In the genomic region with DNA sequence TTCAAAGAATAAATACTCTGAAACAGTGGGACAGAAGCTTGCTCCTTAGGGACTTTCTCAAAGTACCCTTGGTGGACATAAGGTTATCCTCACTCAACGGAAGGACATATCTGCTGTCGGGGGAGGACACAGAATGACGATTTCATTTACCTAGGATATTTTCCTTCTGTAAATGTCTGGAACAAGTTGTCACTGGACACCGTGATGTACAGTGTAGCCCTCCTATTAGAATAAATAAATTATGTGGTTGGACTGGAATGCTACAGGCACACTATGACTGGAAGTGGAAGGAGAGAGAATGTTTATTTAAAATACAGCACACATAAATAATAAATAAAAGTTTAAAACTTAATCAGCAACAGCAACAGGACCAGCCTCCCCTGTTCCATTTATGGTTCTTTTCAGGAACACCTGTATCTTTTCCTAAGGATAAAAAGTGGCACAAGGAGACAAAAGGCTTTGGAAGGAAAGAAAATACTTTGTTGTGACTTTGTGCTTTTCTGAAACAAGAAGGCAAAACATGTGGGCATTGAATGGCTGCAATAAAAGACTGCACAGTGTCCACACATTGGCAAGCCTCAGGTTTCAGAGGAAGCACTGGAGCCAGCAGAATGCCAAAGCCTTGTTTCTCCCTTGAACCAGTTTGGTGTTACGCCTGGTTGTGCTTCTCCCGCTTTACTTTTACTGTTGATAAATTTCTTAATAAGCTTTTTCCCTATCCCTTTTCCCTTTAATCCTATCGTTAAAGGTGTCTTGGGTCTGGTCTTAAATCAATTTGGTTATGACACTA, we compare ENCODE assay signal across 20 cellular contexts. TPM values are rescaled to one million over a fixed set of nuclear protein-coding genes. Genes with fewer than 3 reads are reported as not detected.
A peak's percentile ranks its signal among the peaks of the same experiment; 100 is the strongest.
DNase-seq lines count a peak whose midpoint lies in the region; ATAC-seq, FAIRE-seq and TF ChIP-seq lines count a peak whose summit lies in the region.
"Had no signal": no experiment of that assay in that cellular context is flagged by ENCODE, and none has a peak within 500 bp of the region (broad histone marks: within the 10 kb centered on the region; RNA-seq: fewer than 3 reads in every experiment).

No MANE protein-coding gene starts in this region.

- H3K4me3 ChIP-seq in astrocyte (ENCODE audit: insufficient read depth, low read depth, low read length) (no peak overlapping the region), upper lobe of right lung (no peak overlapping the region), prostate gland (no peak overlapping the region)
- H3K4me3 ChIP-seq: stomach had no signal

- H3K4me3 Mint-ChIP-seq in astrocyte (ENCODE audit: unreplicated experiment) (no peak overlapping the region), glutamatergic neuron (ENCODE audit: unreplicated experiment) (no peak overlapping the region)
- H3K4me3 Mint-ChIP-seq: activated naive CD8-positive, alpha-beta T cell; immature natural killer cell had no signal

- ATAC-seq in left colon (peak; percentile 29), upper lobe of right lung (peak; percentile 49)

- H3K27ac ChIP-seq in astrocyte (ENCODE audit: low read depth, low read length) (peak overlapping the region; percentile 8), upper lobe of right lung (no peak overlapping the region), prostate gland (peak overlapping the region in 1 of 2 donors; percentile 15)
- H3K27ac ChIP-seq: stomach had no signal

- DNase-seq in NCI-H2107 treated with DMSO at 0.1 percent for 48 hours (lab: John Stamatoyannopoulos, UW; ENCODE audit: unreplicated experiment) (peak; percentile 9), NCI-H2107 (lab: John Stamatoyannopoulos, UW) (no peak), astrocyte (ENCODE audit: low read depth) (peak; percentile 41), left colon (no peak), upper lobe of right lung (no peak), glutamatergic neuron (no peak), prostate gland (ENCODE audit: low spot score) (no peak)
- DNase-seq in activated effector memory CD4-positive, alpha-beta T cell treated with Interleukin-2 at 50 U/mL for 16 hours = no peak
- DNase-seq: activated T-cell treated with anti-CD3 and anti-CD28 coated beads for 4 hours; central memory CD4-positive, alpha-beta T cell; immature natural killer cell; MM.1S; NCI-H1930; NCI-H82; posterior cingulate gyrus; Right ventricle myocardium superior; stomach; T-helper 2 cell had no signal

- peak overlapping the region; percentile 73 for H3K4me2 ChIP-seq in astrocyte (ENCODE audit: low read length)

- TF ChIP-seq CTCF in astrocyte (IDR thresholded peaks at IDR 0.05; ENCODE audit: insufficient read depth, low read depth, low read length) (no peak), upper lobe of right lung (IDR thresholded peaks at IDR 0.05) (no peak), glutamatergic neuron (IDR thresholded peaks at IDR 0.05; ENCODE audit: partially characterized antibody, unreplicated experiment) (no peak), prostate gland (IDR thresholded peaks at IDR 0.05) (no peak)

- H3K36me3 ChIP-seq in astrocyte (ENCODE audit: insufficient read depth, low read length) (no peaks in the 10 kb centered on the region), upper lobe of right lung (no peaks in the 10 kb centered on the region), prostate gland (no peaks in the 10 kb centered on the region)
- H3K36me3 ChIP-seq: stomach had no signal

- H3K27ac Mint-ChIP-seq in astrocyte (ENCODE audit: unreplicated experiment) (peak overlapping the region; percentile 74), glutamatergic neuron (ENCODE audit: unreplicated experiment) (no peak overlapping the region)
- H3K27ac Mint-ChIP-seq: activated naive CD8-positive, alpha-beta T cell; immature natural killer cell had no signal

- H3K36me3 Mint-ChIP-seq in astrocyte (ENCODE audit: low read depth, unreplicated experiment) (no peaks in the 10 kb centered on the region), glutamatergic neuron (ENCODE audit: unreplicated experiment) (no peaks in the 10 kb centered on the region)
- H3K36me3 Mint-ChIP-seq: activated naive CD8-positive, alpha-beta T cell; immature natural killer cell had no signal

- no peak for TF ChIP-seq POLR2A in prostate gland (IDR thresholded peaks at IDR 0.05)

- H4K20me1 ChIP-seq in astrocyte (ENCODE audit: insufficient read depth, low read length) = no peaks in the 10 kb centered on the region

- H3K9ac ChIP-seq in astrocyte (ENCODE audit: low read length) = no peak overlapping the region

- H3K79me2 ChIP-seq in astrocyte (ENCODE audit: insufficient read depth, low read length) = no peaks in the 10 kb centered on the region

- no peaks in the 10 kb centered on the region for H3K9me3 ChIP-seq in astrocyte (ENCODE audit: insufficient read depth, low read depth, low read length)
- H3K9me3 ChIP-seq in upper lobe of right lung = no peaks in the 10 kb centered on the region
- H3K9me3 ChIP-seq in prostate gland = no peaks in the 10 kb centered on the region
- H3K9me3 ChIP-seq: stomach had no signal

- no peak overlapping the region for H2AFZ ChIP-seq in astrocyte (ENCODE audit: low read depth, low read length)

- H3K9me3 Mint-ChIP-seq in astrocyte (ENCODE audit: unreplicated experiment) = no peaks in the 10 kb centered on the region
- no peaks in the 10 kb centered on the region for H3K9me3 Mint-ChIP-seq in glutamatergic neuron (ENCODE audit: unreplicated experiment)
- H3K9me3 Mint-ChIP-seq: immature natural killer cell had no signal

- H3K4me1 Mint-ChIP-seq in astrocyte (ENCODE audit: low read depth, unreplicated experiment) (peaks cover 21% of the 10 kb centered on the region), glutamatergic neuron (ENCODE audit: low read depth, unreplicated experiment) (peaks cover 16% of the 10 kb centered on the region)
- H3K4me1 Mint-ChIP-seq: immature natural killer cell had no signal

- H3K4me1 ChIP-seq in astrocyte (ENCODE audit: insufficient read depth, low read length) (peaks cover 19% of the 10 kb centered on the region), upper lobe of right lung (peaks cover 9% of the 10 kb centered on the region), prostate gland (replicated peaks) (no peaks in the 10 kb centered on the region)

- H3K27me3 ChIP-seq in astrocyte (ENCODE audit: insufficient read depth, low read length) (no peaks in the 10 kb centered on the region), upper lobe of right lung (no peaks in the 10 kb centered on the region), prostate gland (replicated peaks; ENCODE audit: insufficient read depth) (no peaks in the 10 kb centered on the region)
- H3K27me3 ChIP-seq: stomach had no signal

- intact Hi-C loops in left colon (cut with DNase I, micrococcal nuclease) (no loop called here), upper lobe of right lung (cut with DNase I) (no loop called here), prostate gland (cut with DNase I) (no loop called here)

- H3K27me3 Mint-ChIP-seq in astrocyte (ENCODE audit: low read depth, unreplicated experiment) (no peaks in the 10 kb centered on the region), glutamatergic neuron (ENCODE audit: unreplicated experiment) (no peaks in the 10 kb centered on the region)

- peak; percentile 41 for FAIRE-seq in astrocyte (lab: Jason Lieb, UNC)
- FAIRE-seq: G401.6 had no signal

- WGBS in prostate gland = 52% methylated on average over 7 of the region's 7 CpGs

RNA-seq across cellular contexts. Expression of a gene that starts 36.8 kb away (rescaled TPM):
- total RNA-seq in astrocyte = 16.2 and 18.7 TPM in 2 replicates
- total RNA-seq in left colon = 10 to 100 TPM; 54.6 to 84.0 TPM
- total RNA-seq in upper lobe of right lung = 65.5 TPM
- total RNA-seq in glutamatergic neuron (ENCODE audit: unreplicated experiment) = 105 TPM
- 10 to 100 TPM; 24.3 to 49.3 TPM for total RNA-seq in prostate gland

Comparison
In these comparisons a context has a peak if more than half of its experiments do, and no peak if none do; other contexts are left out.
1. DNase-seq: peak in NCI-H2107 treated with DMSO at 0.1 percent for 48 hours (single experiment) and astrocyte (single experiment); none in NCI-H2107 (single experiment), left colon (0 of 2), upper lobe of right lung (single experiment), glutamatergic neuron (single experiment), prostate gland (single experiment) and activated effector memory CD4-positive, alpha-beta T cell treated with Interleukin-2 at 50 U/mL for 16 hours (single experiment).